ENCODE assay signal across 27 cellular contexts in the genomic region with DNA sequence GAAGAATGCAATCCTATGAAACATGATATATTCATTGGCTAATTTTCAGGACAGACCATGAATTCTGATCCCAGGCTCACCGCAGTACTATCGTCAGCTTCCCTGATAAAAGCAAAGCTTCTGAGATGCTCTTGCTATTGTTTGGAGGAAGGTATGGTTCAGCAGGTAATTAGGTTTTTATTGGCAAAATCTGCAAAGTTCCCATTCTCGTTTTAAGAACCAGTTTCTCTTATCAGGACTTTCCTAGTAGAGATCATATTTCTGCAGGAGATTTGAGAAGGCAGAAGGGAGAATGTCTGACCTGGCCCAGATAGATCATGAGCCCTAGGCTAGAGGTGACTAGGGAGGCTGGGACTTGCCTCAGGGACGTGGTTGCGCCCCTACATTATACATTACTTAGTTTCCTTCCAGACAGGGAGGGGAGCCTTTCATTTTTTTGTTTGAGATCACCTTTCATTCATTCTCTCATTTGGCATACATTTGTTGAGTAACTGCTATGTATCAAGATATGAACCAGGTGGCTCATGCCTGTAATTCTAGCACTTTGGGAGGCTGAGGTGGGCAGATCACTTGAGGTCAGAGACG.
"Had no signal": no experiment of that assay in that cellular context is flagged by ENCODE, and none has a peak within 500 bp of the region (broad histone marks: within the 10 kb centered on the region; RNA-seq: fewer than 3 reads in every experiment).

No MANE protein-coding gene starts in this region.

- H3K27ac Mint-ChIP-seq: activated CD4-positive, alpha-beta T cell treated with anti-CD3 and anti-CD28 coated beads for 36 hours; activated naive CD8-positive, alpha-beta T cell; brain; dendritic cell treated with granulocyte-macrophage colony-stimulating factor and Interleukin-4, amounts not matched to agents 40 ng/mL and 50 ng/mL, for 4 days; endodermal cell; natural killer cell; neural progenitor cell; stimulated activated naive B cell treated with anti-CD40 and anti-IgM and Interleukin-4, amounts not matched to agents 10 μg/mL and 1 μg/mL and 100 μg/mL, for 72 hours; T-helper 2 cell treated with Interferon-gamma antibody and Interleukin-4, amounts not matched to agents 5 μg/mL and 100 μg/mL, for 36 hours had no signal

- DNase-seq: activated CD4-positive, alpha-beta T cell treated with anti-CD3 and anti-CD28 coated beads for 36 hours; activated CD4-positive, alpha-beta T cell treated with anti-CD3 and anti-CD28 coated beads, Interleukin-2, amount 50 U/mL, for 48 hours; activated CD4-positive, CD25-positive, alpha-beta regulatory T cell; activated CD8-positive, alpha-beta memory T cell treated with anti-CD3 and anti-CD28 coated beads for 24 hours; activated effector memory CD4-positive, alpha-beta T cell treated with Interleukin-2 at 50 U/mL for 16 hours; activated naive CD4-positive, alpha-beta T cell treated with Interleukin-2 at 50 U/mL for 16 hours; anterior cingulate cortex; caudate nucleus; endodermal cell; esophagus squamous epithelium; left lung; lower lobe of right lung; mesenchymal stem cell; natural killer cell; occipital lobe; stimulated activated CD4-positive, alpha-beta T cell treated with anti-CD3 and anti-CD28 coated beads, Interleukin-15, amount 100 ng/mL, for 24 hours; stimulated activated CD4-positive, alpha-beta T cell treated with anti-CD3 and anti-CD28 coated beads, Interleukin-2, amount 100 ng/mL, for 24 hours; stimulated activated naive B cell treated with anti-CD40 and anti-IgM and Interleukin-4, amounts not matched to agents 10 μg/mL and 1 μg/mL and 100 μg/mL, for 72 hours; stomach; T-helper 1 cell; thyroid gland had no signal

- H3K27me3 ChIP-seq: esophagus squamous epithelium, left lung, neural progenitor cell, right atrium auricular region, stomach, thyroid gland had no signal

- H3K9me3 Mint-ChIP-seq: dendritic cell treated with granulocyte-macrophage colony-stimulating factor and Interleukin-4, amounts not matched to agents 40 ng/mL and 50 ng/mL, for 4 days; endodermal cell; natural killer cell; neural progenitor cell; stimulated activated naive B cell treated with anti-CD40 and anti-IgM and Interleukin-4, amounts not matched to agents 10 μg/mL and 1 μg/mL and 100 μg/mL, for 72 hours; T-helper 2 cell treated with Interferon-gamma antibody and Interleukin-4, amounts not matched to agents 5 μg/mL and 100 μg/mL, for 36 hours had no signal

- H3K36me3 ChIP-seq: esophagus squamous epithelium, left lung, lower lobe of right lung, neural progenitor cell, right atrium auricular region, stomach, thyroid gland had no signal

- H3K4me3 ChIP-seq: esophagus squamous epithelium, left lung, lower lobe of right lung, neural progenitor cell, right atrium auricular region, stomach, thyroid gland had no signal

- H3K4me3 Mint-ChIP-seq: activated CD4-positive, alpha-beta T cell treated with anti-CD3 and anti-CD28 coated beads for 36 hours; activated naive CD8-positive, alpha-beta T cell; brain; dendritic cell treated with granulocyte-macrophage colony-stimulating factor and Interleukin-4, amounts not matched to agents 40 ng/mL and 50 ng/mL, for 4 days; endodermal cell; natural killer cell; neural progenitor cell; stimulated activated naive B cell treated with anti-CD40 and anti-IgM and Interleukin-4, amounts not matched to agents 10 μg/mL and 1 μg/mL and 100 μg/mL, for 72 hours; T-helper 2 cell treated with Interferon-gamma antibody and Interleukin-4, amounts not matched to agents 5 μg/mL and 100 μg/mL, for 36 hours had no signal

- H3K4me1 Mint-ChIP-seq: activated CD4-positive, alpha-beta T cell treated with anti-CD3 and anti-CD28 coated beads for 36 hours; brain; stimulated activated naive B cell treated with anti-CD40 and anti-IgM and Interleukin-4, amounts not matched to agents 10 μg/mL and 1 μg/mL and 100 μg/mL, for 72 hours had no signal

- H3K4me1 ChIP-seq: esophagus squamous epithelium, left lung, lower lobe of right lung, right atrium auricular region, thyroid gland had no signal

- H3K36me3 Mint-ChIP-seq: activated naive CD8-positive, alpha-beta T cell; brain; natural killer cell; neural progenitor cell had no signal

- H3K9me3 ChIP-seq: esophagus squamous epithelium, left lung, lower lobe of right lung, right atrium auricular region, stomach, thyroid gland had no signal

- ATAC-seq: activated CD4-positive, alpha-beta T cell treated with anti-CD3 and anti-CD28 coated beads for 36 hours; left lung; lower lobe of right lung; natural killer cell; stimulated activated naive B cell treated with anti-CD40 and anti-IgM and Interleukin-4, amounts not matched to agents 10 μg/mL and 1 μg/mL and 100 μg/mL, for 72 hours had no signal

- H3K27me3 Mint-ChIP-seq: activated CD4-positive, alpha-beta T cell treated with anti-CD3 and anti-CD28 coated beads for 36 hours; brain; dendritic cell treated with granulocyte-macrophage colony-stimulating factor and Interleukin-4, amounts not matched to agents 40 ng/mL and 50 ng/mL, for 4 days; stimulated activated naive B cell treated with anti-CD40 and anti-IgM and Interleukin-4, amounts not matched to agents 10 μg/mL and 1 μg/mL and 100 μg/mL, for 72 hours had no signal

- H3K27ac ChIP-seq: esophagus squamous epithelium, left lung, lower lobe of right lung, neural progenitor cell, right atrium auricular region, stomach, thyroid gland had no signal
